8 cellular contexts compared by ENCODE assay signal in genomic region chr16:89602273-89602951, GRCh38. TPM values are rescaled to one million over a fixed set of nuclear protein-coding genes. Genes with fewer than 3 reads are reported as not detected.
A peak's percentile ranks its signal among the peaks of the same experiment; 100 is the strongest.
DNase-seq lines count a peak whose midpoint lies in the region; ATAC-seq and TF ChIP-seq lines count a peak whose summit lies in the region.

No MANE protein-coding gene starts in this region.

- H3K36me3 ChIP-seq in Panc1 (ENCODE audit: control insufficient read depth, insufficient read depth, low read length) = no peaks in the 10 kb centered on the region

- CTCF ChIA-PET in Panc1 (lab: Charles Lee) = interaction anchor here (1.6 kb wide), 1 partner anchor 13 kb away, joined by 8 read pairs; no protein-coding TSS in a partner anchor

- peak overlapping the region in 1 of 2 experiments; percentile 5; a peak in 1 of 4 replicates for H3K4me3 ChIP-seq in Panc1 (ENCODE audit: low read depth in 2 of 2, low read length in 2 of 2)

- H3K4me1 ChIP-seq in Panc1 (ENCODE audit: control insufficient read depth, insufficient read depth, low read length) = peaks cover 6% of the 10 kb centered on the region

- ATAC-seq in Panc1 = peak; percentile 87
- no peak for ATAC-seq in GM19463 (IDR thresholded peaks at IDR 0.05; ENCODE audit: unreplicated experiment)
- ATAC-seq in HG02970 (IDR thresholded peaks at IDR 0.05; ENCODE audit: low FRiP score, unreplicated experiment) = no peak

- intact Hi-C loops in Panc1 (cut with micrococcal nuclease; ENCODE audit: unreplicated experiment) = loop anchor here (5.0 kb wide), 1 partner anchor 40 kb away; no protein-coding TSS in a partner anchor

- no TSS peak for BruUV-seq in Panc1 (replicated peaks; lab: Mats Ljungman, UMichigan)

- peak; percentile 2 for DNase-seq in NCI-H510A treated with DMSO at 0.1 percent for 48 hours (lab: John Stamatoyannopoulos, UW)
- no peak for DNase-seq in NCI-H510A (lab: John Stamatoyannopoulos, UW)
- no peak for DNase-seq in Panc1 (ENCODE audit: low read depth, low spot score)
- peak; percentile 57 for DNase-seq in activated T-helper 9 cell treated with anti-CD3 and anti-CD28 coated beads, Interleukin-2, amount 50 U/mL, for 16 hours (ENCODE audit: low read depth)
- peak; percentile 36 for DNase-seq in germinal center (ENCODE audit: low spot score)
- DNase-seq in stimulated activated CD4-positive, alpha-beta T cell treated with anti-CD3 and anti-CD28 coated beads, Interleukin-15, amount 100 ng/mL, for 24 hours = peak; percentile 77

- POLR2A ChIA-PET in Panc1 (lab: Charles Lee) = no interaction called here

- TF ChIP-seq CTCF in Panc1 (IDR thresholded peaks at IDR 0.05) = no peak

- in situ Hi-C loops in Panc1 (cut with HindIII; ENCODE audit: low pct_unique_long_range_greater_than_20kb, low sequenced_read_pairs) = no loop called here

- no peaks in the 10 kb centered on the region for H3K27me3 ChIP-seq in Panc1 (ENCODE audit: control insufficient read depth, insufficient read depth, low read length)

- H3K27ac ChIP-seq in Panc1 (ENCODE audit: low read length) = peak overlapping the region; percentile 34

- H3K9me3 ChIP-seq in Panc1 (ENCODE audit: control insufficient read depth, insufficient read depth, low read depth, low read length) = no peaks in the 10 kb centered on the region

RNA-seq across cellular contexts. Expression of gene DPEP1, which starts 11.0 kb away (rescaled TPM):
- total RNA-seq in Panc1 (2021; ENCODE audit: unreplicated experiment) = 0.18 TPM
- 0.78 TPM for polyA plus RNA-seq in Panc1 (2012; ENCODE audit: insufficient read length)

RNA-seq across cellular contexts. Expression of gene CPNE7, which starts 26.9 kb away (rescaled TPM):
- total RNA-seq in Panc1 (2021; ENCODE audit: unreplicated experiment) = 32.7 TPM
- 46.0 TPM for polyA plus RNA-seq in Panc1 (2012; ENCODE audit: insufficient read length)

RNA-seq across cellular contexts. Expression of gene RPL13, which starts 41.9 kb away (rescaled TPM):
- total RNA-seq in Panc1 (2021; ENCODE audit: unreplicated experiment) = 965 TPM
- 1,813 TPM for polyA plus RNA-seq in Panc1 (2012; ENCODE audit: insufficient read length)

RNA-seq across cellular contexts. Expression of gene CHMP1A, which starts 55.1 kb away (rescaled TPM):
- 98.0 TPM for total RNA-seq in Panc1 (2021; ENCODE audit: unreplicated experiment)
- 121 TPM for polyA plus RNA-seq in Panc1 (2012; ENCODE audit: insufficient read length)

RNA-seq across cellular contexts. Expression of gene SPATA33, which starts 55.2 kb away (rescaled TPM):
- total RNA-seq in Panc1 (2021; ENCODE audit: unreplicated experiment) = 18.3 TPM
- 12.4 TPM for polyA plus RNA-seq in Panc1 (2012; ENCODE audit: insufficient read length)

Comparison
In these comparisons a context has a peak if more than half of its experiments do, and no peak if none do; other contexts are left out.
1. DNase-seq: peak in NCI-H510A treated with DMSO at 0.1 percent for 48 hours (single experiment), activated T-helper 9 cell treated with anti-CD3 and anti-CD28 coated beads, Interleukin-2, amount 50 U/mL, for 16 hours (single experiment), germinal center (single experiment) and stimulated activated CD4-positive, alpha-beta T cell treated with anti-CD3 and anti-CD28 coated beads, Interleukin-15, amount 100 ng/mL, for 24 hours (single experiment); none in NCI-H510A (single experiment) and Panc1 (single experiment).